Comparison of ENCODE assay signal across 14 cellular contexts in the genomic region with DNA sequence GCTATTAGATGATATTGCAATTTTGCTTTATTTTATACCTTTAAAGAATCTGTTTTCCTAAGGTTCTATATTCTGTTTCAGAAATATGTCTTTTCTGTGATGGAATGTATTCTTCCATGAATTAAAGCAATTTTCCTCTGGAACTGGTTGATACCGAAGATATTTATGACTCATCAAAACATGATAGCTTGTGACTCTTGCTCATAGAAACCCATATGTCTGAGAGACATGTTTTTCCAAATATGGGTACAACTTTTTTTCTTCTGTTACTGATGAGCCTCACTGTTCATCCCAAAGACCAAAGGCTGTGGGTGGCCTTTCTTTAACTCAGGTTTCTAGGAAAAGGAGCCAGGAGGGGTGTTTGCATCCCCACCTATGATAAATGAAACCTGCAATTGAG.
DNase-seq lines count a peak whose midpoint lies in the region; ATAC-seq and TF ChIP-seq lines count a peak whose summit lies in the region.
"Had no signal": no experiment of that assay in that cellular context is flagged by ENCODE, and none has a peak within 500 bp of the region (broad histone marks: within the 10 kb centered on the region; RNA-seq: fewer than 3 reads in every experiment).

No MANE protein-coding gene starts in this region.

- H3K9me3 ChIP-seq in GM23248 (ENCODE audit: low read depth) (no peaks in the 10 kb centered on the region), lower lobe of right lung (peaks cover 6% of the 10 kb centered on the region)
- H3K9me3 ChIP-seq: gastrocnemius medialis had no signal

- WGBS in GM23248 (ENCODE audit: low coverage in 1 of 2, low lambda C conversion rate in 2 of 2, missing lambda C conversion rate in 2 of 2), 2 experiments = 0 to 2% methylated on average over 1 of the region's 1 CpG

- H3K4me1 ChIP-seq in GM23248 (ENCODE audit: insufficient read depth) = peaks cover 10% of the 10 kb centered on the region
- no peaks in the 10 kb centered on the region for H3K4me1 ChIP-seq in lower lobe of right lung
- H3K4me1 ChIP-seq: gastrocnemius medialis had no signal

- 0 out of 2 replicates have a peak, but pooled peaks cover 5% of the 10 kb centered on the region for H3F3A ChIP-seq in GM23248 (ENCODE audit: insufficient read depth)

- H3K4me3 ChIP-seq in GM23248 (no peak overlapping the region), foreskin fibroblast (ENCODE audit: low read depth in 1 of 2, low read length in 2 of 2) (no peak overlapping the region), lower lobe of right lung (no peak overlapping the region)
- H3K4me3 ChIP-seq: gastrocnemius medialis had no signal

- peak overlapping the region; percentile 54 for H3K27ac ChIP-seq in GM23248
- no peak overlapping the region for H3K27ac ChIP-seq in lower lobe of right lung
- H3K27ac ChIP-seq: gastrocnemius medialis had no signal

- H3K9ac ChIP-seq in GM23248 = no peak overlapping the region

- peak overlapping the region; percentile 19 for H3K4me2 ChIP-seq in GM23248 (ENCODE audit: unreplicated experiment)

- H4K20me1 ChIP-seq in GM23248 (ENCODE audit: insufficient read depth) = no peaks in the 10 kb centered on the region

- H3K36me3 ChIP-seq in GM23248 (ENCODE audit: low read depth) = no peaks in the 10 kb centered on the region
- no peaks in the 10 kb centered on the region for H3K36me3 ChIP-seq in lower lobe of right lung
- H3K36me3 ChIP-seq: gastrocnemius medialis had no signal

- H2AFZ ChIP-seq in GM23248 = peak overlapping the region; percentile 16

- TF ChIP-seq CTCF in foreskin fibroblast (IDR thresholded peaks at IDR 0.05; ENCODE audit: low read depth, low read length) (no peak), lower lobe of right lung (IDR thresholded peaks at IDR 0.05) (no peak)

- in situ Hi-C loops in GM23248 (cut with MboI) = no loop called here

- no peaks in the 10 kb centered on the region for H3K79me2 ChIP-seq in GM23248 (ENCODE audit: insufficient read depth)

- DNase-seq in A172 (ENCODE audit: low spot score) (peak; percentile 77), GM23248 (peak; percentile 77), foreskin fibroblast (peak; percentile 70 to 84), NCI-H1694 treated with DMSO at 0.1 percent for 48 hours (lab: John Stamatoyannopoulos, UW) (no peak), lower lobe of right lung (no peak), putamen (ENCODE audit: low spot score) (no peak)
- DNase-seq: activated CD4-positive, alpha-beta T cell treated with anti-CD3 and anti-CD28 coated beads, Interleukin-2, amount 50 U/mL, for 48 hours; activated gamma-delta T cell treated with Interleukin-2 at 50 U/mL for 16 hours; cerebellar nuclear complex; gastrocnemius medialis; left cardiac atrium; nephron progenitor cell had no signal

- peak; percentile 93 for ATAC-seq in SK-N-SH treated with all-trans-retinoic acid at 6 μM for 48 hours
- no peak for ATAC-seq in lower lobe of right lung
- no peak for ATAC-seq in GM21360 (IDR thresholded peaks at IDR 0.05; ENCODE audit: unreplicated experiment)
- ATAC-seq: gastrocnemius medialis, left cardiac atrium had no signal

- H3K9me2 ChIP-seq in GM23248 (ENCODE audit: insufficient read depth) = no peaks in the 10 kb centered on the region

- no peaks in the 10 kb centered on the region for H3K27me3 ChIP-seq in GM23248 (replicated peaks; ENCODE audit: insufficient read depth)
- no peaks in the 10 kb centered on the region for H3K27me3 ChIP-seq in lower lobe of right lung (ENCODE audit: low read depth)
- H3K27me3 ChIP-seq: gastrocnemius medialis had no signal

- intact Hi-C loops in lower lobe of right lung (cut with DNase I) = no loop called here

TF ChIP-seq in SK-N-SH treated with all-trans-retinoic acid at 6 μM for 48 hours, 23 proteins besides CTCF, POLR2A, EP300 and RAD21:
- TF ChIP-seq BACH2 (CRISPR knock-in tag; IDR thresholded peaks at IDR 0.05; ENCODE audit: borderline replicate concordance) = no peak
- TF ChIP-seq RARB (CRISPR knock-in tag; IDR thresholded peaks at IDR 0.05) = no peak
- peak; percentile 50; the same call in 1 of the 2 replicates for TF ChIP-seq ISL1 (CRISPR knock-in tag; IDR thresholded peaks at IDR 0.05)
- TF ChIP-seq ZNF8 (CRISPR knock-in tag; IDR thresholded peaks at IDR 0.05) = no peak

Comparison
In these comparisons a context has a peak if more than half of its experiments do, and no peak if none do; other contexts are left out.
1. DNase-seq: peak in A172 (single experiment), GM23248 (single experiment) and foreskin fibroblast (2 of 2); none in NCI-H1694 treated with DMSO at 0.1 percent for 48 hours (single experiment), lower lobe of right lung (single experiment) and putamen (single experiment).